In genomic region chr1:72830606-72831390, GRCh38 we compare ENCODE assay signal across 13 cellular contexts.
"Had no signal": no experiment of that assay in that cellular context is flagged by ENCODE, and none has a peak within 500 bp of the region (broad histone marks: within the 10 kb centered on the region; RNA-seq: fewer than 3 reads in every experiment).

No MANE protein-coding gene starts in this region.

- H3K36me3 ChIP-seq: gastrocnemius medialis had no signal

- H3K27ac ChIP-seq: epithelial cell of prostate, gastrocnemius medialis had no signal

- H3K27me3 ChIP-seq: gastrocnemius medialis had no signal

- ATAC-seq: activated CD8-positive, alpha-beta T cell treated with anti-CD3 and anti-CD28 coated beads, Interleukin-2, amount 10 ng/mL, durations not matched to agents 7 days and 5 days; gastrocnemius medialis; natural killer cell; sciatic nerve; stimulated activated naive B cell treated with anti-CD40 and anti-IgM and Interleukin-4, amounts not matched to agents 10 μg/mL and 1 μg/mL and 100 μg/mL, for 72 hours had no signal

- DNase-seq: activated CD8-positive, alpha-beta memory T cell treated with anti-CD3 and anti-CD28 coated beads, Interleukin-2, amount 50 U/mL, for 48 hours; activated CD8-positive, alpha-beta T cell treated with anti-CD3 and anti-CD28 coated beads, Interleukin-2, amount 10 ng/mL, durations not matched to agents 7 days and 5 days; activated naive CD4-positive, alpha-beta T cell; aorta; effector memory CD4-positive, alpha-beta T cell; gastrocnemius medialis; natural killer cell; stimulated activated CD4-positive, alpha-beta T cell treated with anti-CD3 and anti-CD28 coated beads, Interleukin-2, amount 100 ng/mL, for 24 hours; stimulated activated naive B cell treated with anti-CD40 and anti-IgM and Interleukin-4, amounts not matched to agents 10 μg/mL and 1 μg/mL and 100 μg/mL, for 72 hours; T-helper 9 cell had no signal

- H3K4me1 ChIP-seq: gastrocnemius medialis had no signal

- H3K4me3 ChIP-seq: gastrocnemius medialis, lung had no signal

- H3K9me3 ChIP-seq: gastrocnemius medialis had no signal
